15 cellular contexts compared by ENCODE assay signal in the genomic region with DNA sequence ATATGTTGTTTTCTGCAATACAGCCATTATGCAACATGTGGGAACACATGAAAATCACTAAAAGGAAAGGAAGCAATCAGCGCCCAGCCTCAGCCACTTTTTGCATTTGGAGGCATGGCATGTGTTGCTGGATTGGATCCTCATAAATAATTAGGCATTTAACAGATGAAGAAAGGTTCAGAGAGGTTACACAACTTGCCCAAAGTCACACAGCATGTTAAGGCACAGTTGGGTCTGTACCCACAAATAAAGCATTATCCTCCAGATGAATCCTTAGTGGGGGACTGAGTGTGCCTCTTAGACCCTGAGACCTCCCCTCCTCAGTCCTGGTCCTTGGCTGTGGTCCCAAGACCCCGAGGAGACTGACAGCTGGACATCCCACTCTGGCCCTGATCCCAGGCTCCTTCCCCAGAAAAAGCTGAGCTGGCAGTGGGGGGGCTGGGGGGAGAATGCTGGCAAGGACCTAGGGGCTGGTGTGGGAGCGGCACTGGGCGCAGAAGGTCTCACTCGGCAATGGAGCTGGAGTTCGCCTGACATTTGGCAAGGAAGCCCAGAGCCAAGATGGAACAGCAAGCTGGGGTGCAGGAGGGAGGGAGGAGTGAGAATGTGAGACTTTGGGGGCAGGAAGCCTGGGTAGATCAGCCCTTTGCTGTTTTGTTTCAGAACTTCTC. TPM values are rescaled to one million over a fixed set of nuclear protein-coding genes. Genes with fewer than 3 reads are reported as not detected.
DNase-seq lines count a peak whose midpoint lies in the region; ATAC-seq and TF ChIP-seq lines count a peak whose summit lies in the region.
"Had no signal": no experiment of that assay in that cellular context is flagged by ENCODE, and none has a peak within 500 bp of the region (broad histone marks: within the 10 kb centered on the region; RNA-seq: fewer than 3 reads in every experiment).

No MANE protein-coding gene starts in this region.

- peak overlapping the region; percentile 61 for H3K9ac ChIP-seq in NT2/D1 (ENCODE audit: insufficient read length, low read depth)

- peaks cover 10% of the 10 kb centered on the region for H3K4me1 ChIP-seq in NT2/D1 (ENCODE audit: insufficient read depth, insufficient read length)
- H3K4me1 ChIP-seq in prostate gland (replicated peaks) = peaks cover 17% of the 10 kb centered on the region

- H3K4me3 Mint-ChIP-seq in CD4-positive, alpha-beta T cell = peak overlapping the region; percentile 97
- peak overlapping the region; percentile 32 for H3K4me3 Mint-ChIP-seq in dendritic cell treated with granulocyte-macrophage colony-stimulating factor and Interleukin-4, amounts not matched to agents 40 ng/mL and 50 ng/mL, for 4 days
- H3K4me3 Mint-ChIP-seq: HFFc6 had no signal

- H3K27ac ChIP-seq in CD4-positive, alpha-beta T cell (ENCODE audit: low read depth, low read length) = peak overlapping the region; percentile 40
- H3K27ac ChIP-seq in prostate gland = peak overlapping the region; percentile 10 to 50
- H3K27ac ChIP-seq: HL-60 had no signal

- no peak for DNase-seq in CD4-positive, alpha-beta T cell
- DNase-seq in NT2/D1 (ENCODE audit: low read depth, low spot score) = no peak
- DNase-seq in prostate gland (ENCODE audit: low spot score) = no peak
- DNase-seq in AML-193 (lab: John Stamatoyannopoulos, UW) = no peak
- DNase-seq in NCI-H1436 (lab: John Stamatoyannopoulos, UW) = no peak
- DNase-seq: EL; gastrocnemius medialis; HFFc6; NCI-H187 treated with DMSO at 0.1 percent for 48 hours; stimulated activated CD4-positive, alpha-beta T cell treated with anti-CD3 and anti-CD28 coated beads, Interleukin-1b, Interleukin-23, amount 100 ng/mL, for 48 hours had no signal

- H3K27me3 Mint-ChIP-seq in CD4-positive, alpha-beta T cell = no peaks in the 10 kb centered on the region
- no peaks in the 10 kb centered on the region for H3K27me3 Mint-ChIP-seq in dendritic cell treated with granulocyte-macrophage colony-stimulating factor and Interleukin-4, amounts not matched to agents 40 ng/mL and 50 ng/mL, for 4 days

- peaks cover 77% of the 10 kb centered on the region for H3K4me1 Mint-ChIP-seq in CD4-positive, alpha-beta T cell (ENCODE audit: low read depth)
- peaks cover 70% of the 10 kb centered on the region for H3K4me1 Mint-ChIP-seq in dendritic cell treated with granulocyte-macrophage colony-stimulating factor and Interleukin-4, amounts not matched to agents 40 ng/mL and 50 ng/mL, for 4 days (ENCODE audit: low read depth)

- H3K36me3 Mint-ChIP-seq in CD4-positive, alpha-beta T cell (ENCODE audit: low read depth) = peaks cover 34% of the 10 kb centered on the region
- peaks cover 72% of the 10 kb centered on the region for H3K36me3 Mint-ChIP-seq in dendritic cell treated with granulocyte-macrophage colony-stimulating factor and Interleukin-4, amounts not matched to agents 40 ng/mL and 50 ng/mL, for 4 days (ENCODE audit: low read depth)

- TF ChIP-seq POLR2A in prostate gland (IDR thresholded peaks at IDR 0.05) = no peak

- H3K4me3 ChIP-seq in NT2/D1 (ENCODE audit: insufficient read length, low read depth) (no peak overlapping the region), prostate gland (no peak overlapping the region)
- H3K4me3 ChIP-seq: gastrocnemius medialis had no signal

- H3K9me3 Mint-ChIP-seq in CD4-positive, alpha-beta T cell = no peaks in the 10 kb centered on the region
- H3K9me3 Mint-ChIP-seq in dendritic cell treated with granulocyte-macrophage colony-stimulating factor and Interleukin-4, amounts not matched to agents 40 ng/mL and 50 ng/mL, for 4 days = no peaks in the 10 kb centered on the region
- H3K9me3 Mint-ChIP-seq: HFFc6 had no signal

- H3K27ac Mint-ChIP-seq in CD4-positive, alpha-beta T cell = peak overlapping the region; percentile 98
- H3K27ac Mint-ChIP-seq in dendritic cell treated with granulocyte-macrophage colony-stimulating factor and Interleukin-4, amounts not matched to agents 40 ng/mL and 50 ng/mL, for 4 days = peak overlapping the region; percentile 98
- H3K27ac Mint-ChIP-seq: HFFc6 had no signal

- no peaks in the 10 kb centered on the region for H3K27me3 ChIP-seq in CD4-positive, alpha-beta T cell (ENCODE audit: control insufficient read depth, insufficient read depth, low read length)
- H3K27me3 ChIP-seq in NT2/D1 (ENCODE audit: insufficient read depth, insufficient read length) = no peaks in the 10 kb centered on the region
- no peaks in the 10 kb centered on the region for H3K27me3 ChIP-seq in prostate gland (replicated peaks; ENCODE audit: insufficient read depth)
- H3K27me3 ChIP-seq: gastrocnemius medialis had no signal

- POLR2A ChIA-PET in CD4-positive, alpha-beta T cell (lab: Charles Lee) = interaction anchor here (0.7 to 6.9 kb wide), 7 partner anchors 9 to 219 kb away, joined by 3 to 135 read pairs (median 4); a partner anchor contains a TSS

- intact Hi-C loops in CD4-positive, alpha-beta T cell (cut with DNase I, micrococcal nuclease) = loop anchor here in 1 of 2 experiments (5.0 to 10.0 kb wide), 3 partner anchors 32 to 1120 kb away; a partner anchor contains a TSS
- intact Hi-C loops in dendritic cell treated with granulocyte-macrophage colony-stimulating factor and Interleukin-4, amounts not matched to agents 40 ng/mL and 50 ng/mL, for 4 days (cut with micrococcal nuclease) = loop anchor here (5.0 kb wide), 1 partner anchor 57 kb away; no protein-coding TSS in a partner anchor
- intact Hi-C loops in prostate gland (cut with DNase I) = loop anchor here (10.0 kb wide), 2 partner anchors 190 to 220 kb away; a partner anchor contains a TSS

- CTCF ChIA-PET in CD4-positive, alpha-beta T cell (lab: Charles Lee) = interaction anchor here (6.5 kb wide), 1 partner anchor 9 kb away, joined by 56 read pairs; a partner anchor contains a TSS

- ATAC-seq in CD4-positive, alpha-beta T cell (ENCODE audit: poor library complexity) = no peak
- no peak for ATAC-seq in HG03095 (IDR thresholded peaks at IDR 0.05; ENCODE audit: unreplicated experiment)
- ATAC-seq in activated CD4-positive, CD25-positive, alpha-beta regulatory T cell treated with anti-CD3 and anti-CD28 coated beads, Interleukin-2, amount 50 U/mL, for 24 hours = no peak
- ATAC-seq: gastrocnemius medialis, Panc1 had no signal

- WGBS in prostate gland = 30% methylated on average over 6 of the region's 6 CpGs

- no peak for TF ChIP-seq CTCF in CD4-positive, alpha-beta T cell (IDR thresholded peaks at IDR 0.05)
- TF ChIP-seq CTCF in prostate gland (IDR thresholded peaks at IDR 0.05) = no peak

- no peaks in the 10 kb centered on the region for H3K9me3 ChIP-seq in CD4-positive, alpha-beta T cell (ENCODE audit: control insufficient read depth, low read length)
- no peaks in the 10 kb centered on the region for H3K9me3 ChIP-seq in NT2/D1 (ENCODE audit: insufficient read depth, low read length)
- H3K9me3 ChIP-seq in prostate gland = no peaks in the 10 kb centered on the region
- H3K9me3 ChIP-seq: gastrocnemius medialis had no signal

- no peaks in the 10 kb centered on the region for H3K36me3 ChIP-seq in NT2/D1 (ENCODE audit: insufficient read depth, insufficient read length, low read length)
- H3K36me3 ChIP-seq in prostate gland = no peaks in the 10 kb centered on the region
- H3K36me3 ChIP-seq: gastrocnemius medialis had no signal

RNA-seq across cellular contexts. Expression of a gene that starts 6.9 kb away (rescaled TPM):
- 100 to 1,000 TPM; 247 to 258 TPM for total RNA-seq in CD4-positive, alpha-beta T cell
- total RNA-seq in prostate gland = 10 to 100 TPM; 20.5 to 30.1 TPM

Comparison
In these comparisons a context has a peak if more than half of its experiments do, and no peak if none do; other contexts are left out.
1. RNA of a gene that starts 6.9 kb away (total RNA-seq): 247 to 258 TPM in CD4-positive, alpha-beta T cell; 20.5 to 30.1 TPM in prostate gland; every median in the first group is over 4 times any median in the second.